Comparison of ENCODE assay signal across 8 cellular contexts in genomic region chr1:111516008-111516535, GRCh38. TPM values are rescaled to one million over a fixed set of nuclear protein-coding genes. Genes with fewer than 3 reads are reported as not detected.
DNase-seq lines count a peak whose midpoint lies in the region; ATAC-seq, FAIRE-seq and TF ChIP-seq lines count a peak whose summit lies in the region.

No MANE protein-coding gene starts in this region.

- peak overlapping the region; percentile 44 for H3K27ac Mint-ChIP-seq in mesothelial cell of epicardium

- TF ChIP-seq CTCF in H1 (IDR thresholded peaks at IDR 0.05; ENCODE audit: control extremely low read depth in 1 of 3, insufficient read depth in 1 of 3, low read depth in 1 of 3, low read length in 3 of 3) (peak; percentile 31 to 70 (median 43); a peak in 3 of 4 replicates), mesothelial cell of epicardium (IDR thresholded peaks at IDR 0.05; ENCODE audit: unreplicated experiment) (no peak), uterus (IDR thresholded peaks at IDR 0.05) (peak in 3 of 4 experiments; percentile 28 to 36 (median 34))

- POLR2A ChIA-PET in H1 (lab: Charles Lee; ENCODE audit: partially characterized antibody), result interaction anchor here (1.7 kb wide), 1 partner anchor 223 kb away, joined by 4 read pairs; the partner anchor contains the start of gene INKA2

- no peaks in the 10 kb centered on the region for H3K23me2 ChIP-seq in H1 (ENCODE audit: low read depth, low read length)

- H3K9me3 ChIP-seq in H1 (ENCODE audit: insufficient read depth in 2 of 2, low read depth in 1 of 2, low read length in 1 of 2) (no peaks in the 10 kb centered on the region), uterus (no peaks in the 10 kb centered on the region)

- no peaks in the 10 kb centered on the region for H3K79me2 ChIP-seq in H1 (ENCODE audit: control insufficient read depth in 1 of 2, insufficient read depth in 2 of 2, low read length in 2 of 2)

- CTCF ChIA-PET in H1 (lab: Charles Lee; ENCODE audit: partially characterized antibody), result interaction anchor here (0.6 to 2.2 kb wide), 16 partner anchors 9 to 235 kb away, joined by 3 to 33 read pairs (median 3); no protein-coding TSS in a partner anchor

- no peak overlapping the region for H2BK15ac ChIP-seq in H1 (ENCODE audit: low read length)

- H3K18ac ChIP-seq in H1 (ENCODE audit: extremely low read depth, low read length), result no peak overlapping the region; the same call in 1 of the 2 replicates

- H3K23ac ChIP-seq in H1 (ENCODE audit: insufficient read length), result no peak overlapping the region

- peak; percentile 50 for ATAC-seq in HG02623 (IDR thresholded peaks at IDR 0.05; ENCODE audit: unreplicated experiment)

- H3K27ac ChIP-seq in H1 (ENCODE audit: low read depth, low read length) (no peak overlapping the region), uterus (peak overlapping the region; percentile 80 to 83)

- peak overlapping the region; percentile 70 for H3K4ac ChIP-seq in H1 (replicated peaks; ENCODE audit: insufficient read length, low read depth, low read length)

- H3K36me3 ChIP-seq in H1 (ENCODE audit: control insufficient read depth in 2 of 4, insufficient read depth in 4 of 4, low read length in 3 of 4) (no peaks in the 10 kb centered on the region), uterus (no peaks in the 10 kb centered on the region)

- H3K4me3 ChIP-seq in H1 (ENCODE audit: extremely low read depth in 1 of 4, insufficient read depth in 2 of 4, low read depth in 3 of 4, low read length in 4 of 4) (peak overlapping the region in 1 of 4 experiments; percentile 30; a peak in 2 of 8 replicates), uterus (peak overlapping the region; percentile 17 to 28)

- peak overlapping the region; percentile 81 for H4K91ac ChIP-seq in H1 (replicated peaks; ENCODE audit: insufficient read length, low read length)

- intact Hi-C loops in uterus (cut with DNase I; ENCODE audit: low total_unique reads), result no loop called here

- no peak overlapping the region for H2BK12ac ChIP-seq in H1 (ENCODE audit: low read depth, low read length)

- H3K9ac ChIP-seq in H1 (replicated peaks in 1 of 4; ENCODE audit: extremely low read depth in 1 of 4, low read depth in 3 of 4, low read length in 3 of 4), result no peak overlapping the region

- H3K14ac ChIP-seq in H1 (ENCODE audit: insufficient read length), result no peak overlapping the region

- DNase-seq in ELR (ENCODE audit: low read depth) (peak; percentile 82), SKM-1 (lab: John Stamatoyannopoulos, UW; ENCODE audit: unreplicated experiment) (peak; percentile 81), H1 (ENCODE audit: low read depth in 1 of 2, low spot score in 2 of 2) (peak; percentile 17 to 67), mesothelial cell of epicardium (ENCODE audit: low spot score in 2 of 2, unreplicated experiment in 2 of 2) (no peak), uterus (peak; percentile 61 to 78), cortex of kidney (lab: John Stamatoyannopoulos, UW) (no peak), cerebellar nuclear complex (lab: John Stamatoyannopoulos, UW) (no peak)

- peak overlapping the region; percentile 26 for H4K5ac ChIP-seq in H1 (ENCODE audit: insufficient read length, low read depth, low read length)

- H2BK120ac ChIP-seq in H1 (replicated peaks; ENCODE audit: low read depth, low read length), result no peak overlapping the region

- H2AK5ac ChIP-seq in H1 (ENCODE audit: low read depth, low read length), result no peak overlapping the region

- no peaks in the 10 kb centered on the region for H3K79me1 ChIP-seq in H1 (ENCODE audit: low read depth, low read length)

- no peak for FAIRE-seq in H1 (lab: Jason Lieb, UNC)

- H3K4me3 Mint-ChIP-seq in mesothelial cell of epicardium, result no peak overlapping the region

- TF ChIP-seq RAD21 in H1 (IDR thresholded peaks at IDR 0.05 in 1 of 2, conservative IDR thresholded peaks at IDR 0.05 in 1 of 2; ENCODE audit: low read depth in 2 of 2, low read length in 2 of 2), result peak; percentile 5 to 22; a peak in 1 of 4 replicates

- H2AFZ ChIP-seq in H1 (ENCODE audit: low read length), result peak overlapping the region; percentile 93; the same call in 1 of the 2 replicates

- H2BK20ac ChIP-seq in H1 (ENCODE audit: low read length), result no peak overlapping the region

- no peaks in the 10 kb centered on the region for H3K9me3 Mint-ChIP-seq in mesothelial cell of epicardium

- H3K27me3 Mint-ChIP-seq in mesothelial cell of epicardium (ENCODE audit: low read depth), result no peaks in the 10 kb centered on the region

- peak overlapping the region; percentile 94 for H4K8ac ChIP-seq in H1 (ENCODE audit: extremely low read depth, insufficient read depth, low read length)

- no peaks in the 10 kb centered on the region for H3K36me3 Mint-ChIP-seq in mesothelial cell of epicardium

- no peak overlapping the region for H3K56ac ChIP-seq in H1 (replicated peaks; ENCODE audit: insufficient read length, low read depth, low read length)

- TF ChIP-seq POLR2A in H1 (IDR thresholded peaks at IDR 0.05; ENCODE audit: control extremely low read depth in 1 of 2, low read depth in 2 of 2, low read length in 2 of 2), result no peak
- TF ChIP-seq POLR2A in uterus (IDR thresholded peaks at IDR 0.05), result no peak

- H3K4me2 ChIP-seq in H1 (ENCODE audit: insufficient read depth in 1 of 2, low read depth in 2 of 2, low read length in 2 of 2), result peak overlapping the region; percentile 9 to 44; a peak in 3 of 4 replicates

- H3K4me1 ChIP-seq in H1 (replicated peaks in 1 of 4; ENCODE audit: control insufficient read depth in 3 of 4, insufficient read depth in 4 of 4, low read length in 3 of 4) (no peaks in the 10 kb centered on the region; a peak in 2 of 7 replicates), uterus (peaks cover 0 to 10% of the 10 kb centered on the region in 2 donors)

- H3K27me3 ChIP-seq in H1 (replicated peaks in 1 of 4; ENCODE audit: control insufficient read depth in 3 of 4, extremely low read depth in 1 of 4, insufficient read depth in 3 of 4, low read length in 3 of 4), result peaks cover 0 to 1% (median 0%) of the 10 kb centered on the region in 4 experiments; a peak in 2 of 7 replicates
- no peaks in the 10 kb centered on the region for H3K27me3 ChIP-seq in uterus

- no peak overlapping the region for H2BK5ac ChIP-seq in H1 (ENCODE audit: low read depth, low read length)

- H3K4me1 Mint-ChIP-seq in mesothelial cell of epicardium, result no peaks in the 10 kb centered on the region

- 51% methylated on average over 10 of the region's 13 CpGs; no CpG with 5 or more reads in 1 of the 2 experiments for WGBS in H1 (ENCODE audit: extremely low coverage in 1 of 2, insufficient coverage in 1 of 2, insufficient read length in 1 of 2, insufficient replicate concordance in 2 of 2, low coverage in 1 of 2, low lambda C conversion rate in 2 of 2, missing lambda C conversion rate in 1 of 2), 2 experiments

- TF ChIP-seq EP300 in H1 (IDR thresholded peaks at IDR 0.05; ENCODE audit: borderline replicate concordance in 1 of 2, low read depth in 2 of 2, low read length in 2 of 2), result no peak

- H4K20me1 ChIP-seq in H1 (replicated peaks in 1 of 2; ENCODE audit: control insufficient read depth in 1 of 2, insufficient read depth in 2 of 2, low read length in 2 of 2), result no peaks in the 10 kb centered on the region

TF ChIP-seq in H1, 55 proteins besides CTCF, POLR2A, EP300 and RAD21 (continues in another document):
- TF ChIP-seq EGR1 (IDR thresholded peaks at IDR 0.05; ENCODE audit: borderline replicate concordance, low read depth, low read length) (no peak), CHD1 (IDR thresholded peaks at IDR 0.05; ENCODE audit: low read depth, low read length) (no peak), GTF2F1 (IDR thresholded peaks at IDR 0.05; ENCODE audit: borderline replicate concordance, low read depth, low read length) (no peak)
- TF ChIP-seq, protein P1, sequence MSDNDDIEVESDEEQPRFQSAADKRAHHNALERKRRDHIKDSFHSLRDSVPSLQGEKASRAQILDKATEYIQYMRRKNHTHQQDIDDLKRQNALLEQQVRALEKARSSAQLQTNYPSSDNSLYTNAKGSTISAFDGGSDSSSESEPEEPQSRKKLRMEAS (IDR thresholded peaks at IDR 0.05), result peak; percentile 83

RNA-seq across cellular contexts. Expression of gene ADORA3, which starts 12.6 kb away (rescaled TPM):
- not detected in 2 replicates for total RNA-seq in H1 (2021; fragmentation: NEBNext Ultra II Directional; extraction: Animal tissue kit (Norgen Biotek cat#: 25700))
- 0.03 TPM in 1 of 2 replicates, not detected in the other for polyA plus RNA-seq in H1 (2011; rRNA removed)
- not detected for polyA plus RNA-seq in H1 (2011; cell fraction: cytosol; rRNA removed)
- polyA plus RNA-seq in H1 (2011; cell fraction: nucleus; rRNA removed), result not detected
- polyA plus RNA-seq in H1 (2012, experiment 1 of 2), result not detected in 4 replicates
- polyA plus RNA-seq in H1 (2012, experiment 2 of 2), result not detected
- not detected for polyA plus RNA-seq in H1 (2013, experiment 1 of 2)
- polyA plus RNA-seq in H1 (2013, experiment 2 of 2), result not detected
- polyA minus RNA-seq in H1 (2011; rRNA and poly(A)+ RNA removed), result 0.39 TPM in 1 of 2 replicates, not detected in the other
- not detected for polyA minus RNA-seq in H1 (2011; cell fraction: cytosol; rRNA and poly(A)+ RNA removed)
- not detected for polyA minus RNA-seq in H1 (2011; cell fraction: nucleus; rRNA and poly(A)+ RNA removed)
- total RNA-seq in mesothelial cell of epicardium (not detected in 3 replicates), uterus (10 to 100 TPM in 1 of 4 donors, 1 to 10 TPM in 1, under 1 TPM in 2; 0.59 to 13.6 (median 1.7) TPM)

RNA-seq across cellular contexts. Expression of gene TMIGD3, which starts 12.6 kb away (rescaled TPM):
- total RNA-seq in H1 (2021; fragmentation: NEBNext Ultra II Directional; extraction: Animal tissue kit (Norgen Biotek cat#: 25700)), result not detected in 2 replicates
- not detected in 2 replicates for polyA plus RNA-seq in H1 (2011; rRNA removed)
- polyA plus RNA-seq in H1 (2011; cell fraction: cytosol; rRNA removed), result not detected
- polyA plus RNA-seq in H1 (2011; cell fraction: nucleus; rRNA removed), result not detected
- polyA plus RNA-seq in H1 (2012, experiment 1 of 2), result not detected in 4 replicates
- not detected for polyA plus RNA-seq in H1 (2012, experiment 2 of 2)
- polyA plus RNA-seq in H1 (2013, experiment 1 of 2), result not detected
- polyA plus RNA-seq in H1 (2013, experiment 2 of 2), result not detected
- not detected in 2 replicates for polyA minus RNA-seq in H1 (2011; rRNA and poly(A)+ RNA removed)
- polyA minus RNA-seq in H1 (2011; cell fraction: cytosol; rRNA and poly(A)+ RNA removed), result not detected
- polyA minus RNA-seq in H1 (2011; cell fraction: nucleus; rRNA and poly(A)+ RNA removed), result not detected
- not detected in 3 replicates for total RNA-seq in mesothelial cell of epicardium
- 1 to 10 TPM in 1 of 4 donors, under 1 TPM in 1, not detected in 2; 0.95 to 7.1 TPM for total RNA-seq in uterus

RNA-seq across cellular contexts. Expression of gene C1orf162, which starts 42.3 kb away (rescaled TPM):
- 0.13 and 0.42 TPM in 2 replicates for total RNA-seq in H1 (2021; fragmentation: NEBNext Ultra II Directional; extraction: Animal tissue kit (Norgen Biotek cat#: 25700))
- polyA plus RNA-seq in H1 (2011; rRNA removed), result 0.42 and 0.86 TPM in 2 replicates
- polyA plus RNA-seq in H1 (2011; cell fraction: cytosol; rRNA removed), result 0.28 TPM
- polyA plus RNA-seq in H1 (2011; cell fraction: nucleus; rRNA removed), result 0.57 TPM
- 0.20 to 0.36 TPM (median 0.31 TPM) in 4 replicates for polyA plus RNA-seq in H1 (2012, experiment 1 of 2)
- not detected for polyA plus RNA-seq in H1 (2012, experiment 2 of 2)
- polyA plus RNA-seq in H1 (2013, experiment 1 of 2), result 0.61 TPM
- polyA plus RNA-seq in H1 (2013, experiment 2 of 2), result 0.46 TPM
- 0.12 and 0.47 TPM in 2 replicates for polyA minus RNA-seq in H1 (2011; rRNA and poly(A)+ RNA removed)
- polyA minus RNA-seq in H1 (2011; cell fraction: cytosol; rRNA and poly(A)+ RNA removed), result not detected
- not detected for polyA minus RNA-seq in H1 (2011; cell fraction: nucleus; rRNA and poly(A)+ RNA removed)
- total RNA-seq in mesothelial cell of epicardium, result 0.72 to 1.1 TPM (median 0.83 TPM) in 3 replicates
- total RNA-seq in uterus, result 10 to 100 TPM in 2 of 4 donors, 1 to 10 TPM in 2; 1.1 to 16.8 (median 10.3) TPM

Comparison
In these comparisons a context has a peak if more than half of its experiments do, and no peak if none do; other contexts are left out.
1. DNase-seq: peak in ELR (single experiment), SKM-1 (single experiment), H1 (2 of 2) and uterus (2 of 2); none in mesothelial cell of epicardium (0 of 2), cortex of kidney (single experiment) and cerebellar nuclear complex (0 of 2).